11 cellular contexts compared by ENCODE assay signal in the genomic region with DNA sequence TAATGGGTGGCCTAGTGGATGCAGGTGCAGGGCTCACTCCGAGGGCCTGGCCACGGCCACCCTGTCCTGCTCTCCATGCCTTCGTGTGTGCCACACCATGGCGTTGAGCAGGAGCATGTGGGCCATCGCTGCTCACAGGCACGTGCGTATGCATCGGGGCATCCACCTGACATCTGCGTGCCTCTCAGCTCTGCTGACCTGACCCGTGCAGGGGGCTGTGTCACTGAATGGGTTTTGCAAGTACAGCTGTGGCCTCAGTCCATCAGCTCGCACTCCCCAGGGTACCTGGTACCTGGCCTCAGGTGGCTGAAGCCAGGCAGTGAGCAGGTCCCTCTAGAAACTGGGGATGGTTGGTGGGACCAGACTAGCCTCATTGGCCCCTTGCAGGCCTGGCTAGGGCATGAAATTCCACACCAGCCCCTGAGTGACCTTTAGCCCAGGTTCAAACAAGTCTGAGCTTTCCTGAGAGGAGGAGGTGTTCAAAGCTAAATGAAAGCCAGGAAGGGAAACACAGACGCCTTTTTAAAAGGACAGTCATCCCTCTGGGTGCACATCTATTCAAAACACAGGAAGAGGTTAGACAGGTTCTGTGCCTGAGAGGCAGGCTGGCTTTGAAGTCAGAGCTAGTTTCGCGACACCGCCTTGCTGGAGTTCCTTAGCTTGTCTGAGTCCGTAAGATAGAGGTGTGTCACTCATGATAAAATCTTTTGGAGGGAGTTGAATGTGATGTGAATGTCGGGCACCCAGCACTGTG.
DNase-seq lines count a peak whose midpoint lies in the region; ATAC-seq lines count a peak whose summit lies in the region.
"Had no signal": no experiment of that assay in that cellular context is flagged by ENCODE, and none has a peak within 500 bp of the region (broad histone marks: within the 10 kb centered on the region; RNA-seq: fewer than 3 reads in every experiment).

No MANE protein-coding gene starts in this region.

- DNase-seq in activated CD4-positive, CD25-positive, alpha-beta regulatory T cell treated with anti-CD3 and anti-CD28 coated beads, Interleukin-2, amount 50 U/mL, for 72 hours, result no peak
- peak; percentile 39 for DNase-seq in HuH-7.5 (ENCODE audit: low spot score)
- DNase-seq in activated CD4-positive, alpha-beta memory T cell treated with anti-CD3 and anti-CD28 coated beads, Interleukin-2, amount 10 ng/mL, durations not matched to agents 7 days and 5 days, result peak; percentile 48
- peak in 1 of 2 donors; percentile 22 for DNase-seq in left colon
- DNase-seq: amygdala, SK-N-SH, testis had no signal

- peaks cover 14% of the 10 kb centered on the region for H3K4me1 Mint-ChIP-seq in activated CD4-positive, alpha-beta memory T cell treated with anti-CD3 and anti-CD28 coated beads, Interleukin-2, amount 10 ng/mL, durations not matched to agents 7 days and 5 days

- no peaks in the 10 kb centered on the region for H3K9me3 Mint-ChIP-seq in activated CD4-positive, alpha-beta memory T cell treated with anti-CD3 and anti-CD28 coated beads, Interleukin-2, amount 10 ng/mL, durations not matched to agents 7 days and 5 days

- no peaks in the 10 kb centered on the region for H3K27me3 Mint-ChIP-seq in activated CD4-positive, alpha-beta memory T cell treated with anti-CD3 and anti-CD28 coated beads, Interleukin-2, amount 10 ng/mL, durations not matched to agents 7 days and 5 days

- no peak overlapping the region for H3K4me3 Mint-ChIP-seq in activated CD4-positive, alpha-beta memory T cell treated with anti-CD3 and anti-CD28 coated beads, Interleukin-2, amount 10 ng/mL, durations not matched to agents 7 days and 5 days

- H3K36me3 Mint-ChIP-seq in activated CD4-positive, alpha-beta memory T cell treated with anti-CD3 and anti-CD28 coated beads, Interleukin-2, amount 10 ng/mL, durations not matched to agents 7 days and 5 days (ENCODE audit: low read depth), result peaks cover 4% of the 10 kb centered on the region

- intact Hi-C loops in left colon (cut with DNase I, micrococcal nuclease), result no loop called here

- H3K27ac Mint-ChIP-seq in activated CD4-positive, alpha-beta memory T cell treated with anti-CD3 and anti-CD28 coated beads, Interleukin-2, amount 10 ng/mL, durations not matched to agents 7 days and 5 days, result peak overlapping the region; percentile 60

- POLR2A ChIA-PET in activated CD4-positive, alpha-beta memory T cell treated with anti-CD3 and anti-CD28 coated beads, Interleukin-2, amount 10 ng/mL, durations not matched to agents 7 days and 5 days (lab: Charles Lee), result interaction anchor here (1.0 to 3.2 kb wide), 5 partner anchors 12 to 75 kb away, joined by 3 to 29 read pairs (median 9); partner anchors contain the start of gene MACROH2A1

- CTCF ChIA-PET in activated CD4-positive, alpha-beta memory T cell treated with anti-CD3 and anti-CD28 coated beads, Interleukin-2, amount 10 ng/mL, durations not matched to agents 7 days and 5 days (lab: Charles Lee), result interaction anchor here (0.7 to 1.4 kb wide), 4 partner anchors 10 to 101 kb away, joined by 4 to 8 read pairs (median 4); no protein-coding TSS in a partner anchor

- ATAC-seq in activated CD4-positive, CD25-positive, alpha-beta regulatory T cell treated with anti-CD3 and anti-CD28 coated beads, Interleukin-2, amount 50 U/mL, for 24 hours, result peak; percentile 28 to 33
- ATAC-seq in left colon, result peak; percentile 28
- no peak for ATAC-seq in HG03108 (IDR thresholded peaks at IDR 0.05; ENCODE audit: unreplicated experiment)
- ATAC-seq in HG03521 (IDR thresholded peaks at IDR 0.05; ENCODE audit: unreplicated experiment), result no peak
- ATAC-seq in GM21423 (IDR thresholded peaks at IDR 0.05; ENCODE audit: unreplicated experiment), result no peak

Comparison
In these comparisons a context has a peak if more than half of its experiments do, and no peak if none do; other contexts are left out.
1. ATAC-seq: peak in activated CD4-positive, CD25-positive, alpha-beta regulatory T cell treated with anti-CD3 and anti-CD28 coated beads, Interleukin-2, amount 50 U/mL, for 24 hours (2 of 2) and left colon (single experiment); none in HG03108 (single experiment), HG03521 (single experiment) and GM21423 (single experiment).